In genomic region chr2:121196132-121196848, GRCh38 we compare ENCODE assay signal across 10 cellular contexts.
A peak's percentile ranks its signal among the peaks of the same experiment; 100 is the strongest.
DNase-seq lines count a peak whose midpoint lies in the region; ATAC-seq and TF ChIP-seq lines count a peak whose summit lies in the region.
"Had no signal": no experiment of that assay in that cellular context is flagged by ENCODE, and none has a peak within 500 bp of the region (broad histone marks: within the 10 kb centered on the region; RNA-seq: fewer than 3 reads in every experiment).

No MANE protein-coding gene starts in this region.

- H3K9ac ChIP-seq in Karpas-422 (ENCODE audit: low read length): no peak overlapping the region

- H3K36me3 ChIP-seq in transverse colon (no peaks in the 10 kb centered on the region), Karpas-422 (ENCODE audit: insufficient read depth, low read length) (no peaks in the 10 kb centered on the region)
- no peaks in the 10 kb centered on the region for H3K36me3 ChIP-seq in naive thymus-derived CD4-positive, alpha-beta T cell (ENCODE audit: control insufficient read depth in 2 of 3, insufficient read depth in 3 of 3, low read length in 3 of 3)

- no peaks in the 10 kb centered on the region for H3K79me2 ChIP-seq in Karpas-422 (ENCODE audit: low read length)

- intact Hi-C loops in lower leg skin (cut with DNase I; ENCODE audit: low total_unique reads) (no loop called here), transverse colon (cut with DNase I; ENCODE audit: low total_unique reads) (no loop called here)
- intact Hi-C loops in naive thymus-derived CD4-positive, alpha-beta T cell (cut with micrococcal nuclease): no loop called here

- no peak overlapping the region for H3K27ac Mint-ChIP-seq in naive thymus-derived CD4-positive, alpha-beta T cell
- H3K27ac Mint-ChIP-seq: activated B cell treated with CpG ODN at 0.5 μM for 24 hours had no signal

- no peak overlapping the region for H3K4me3 Mint-ChIP-seq in naive thymus-derived CD4-positive, alpha-beta T cell
- H3K4me3 Mint-ChIP-seq: activated B cell treated with CpG ODN at 0.5 μM for 24 hours had no signal

- H2AFZ ChIP-seq in Karpas-422 (ENCODE audit: low read length): no peak overlapping the region

- no peak for TF ChIP-seq CTCF in astrocyte of the cerebellum (IDR thresholded peaks at IDR 0.05; ENCODE audit: low read depth, low read length, missing control alignments)
- no peak for TF ChIP-seq CTCF in lower leg skin (IDR thresholded peaks at IDR 0.05)
- TF ChIP-seq CTCF in transverse colon (IDR thresholded peaks at IDR 0.05): no peak

- H3K4me2 ChIP-seq in Karpas-422 (ENCODE audit: low read depth, low read length, poor library complexity, severe bottlenecking): no peak overlapping the region

- no peak for TF ChIP-seq EP300 in transverse colon (IDR thresholded peaks at IDR 0.05; ENCODE audit: low read depth)

- H3K27me3 ChIP-seq in transverse colon (no peaks in the 10 kb centered on the region), Karpas-422 (ENCODE audit: low read length) (no peaks in the 10 kb centered on the region)
- H3K27me3 ChIP-seq in naive thymus-derived CD4-positive, alpha-beta T cell (ENCODE audit: control insufficient read depth in 2 of 2, insufficient read depth in 2 of 2, low read length in 2 of 2): no peaks in the 10 kb centered on the region

- WGBS in lower leg skin, 2 donors: 52 to 57% methylated on average over 19 of the region's 19 CpGs
- WGBS in transverse colon (ENCODE audit: low coverage in 1 of 2), 2 donors: 82% methylated on average over 19 of the region's 19 CpGs; no CpG with 5 or more reads in 1 of the 2 donors

- H3K4me1 ChIP-seq in transverse colon: peaks cover 8 to 21% (median 15%) of the 10 kb centered on the region in 4 donors
- H3K4me1 ChIP-seq in naive thymus-derived CD4-positive, alpha-beta T cell (ENCODE audit: control insufficient read depth in 2 of 2, insufficient read depth in 2 of 2, low read length in 2 of 2): no peaks in the 10 kb centered on the region
- no peaks in the 10 kb centered on the region for H3K4me1 ChIP-seq in Karpas-422 (ENCODE audit: low read length)

- H3K27ac ChIP-seq in transverse colon: peak overlapping the region; percentile 72 to 85 (median 78)
- H3K27ac ChIP-seq in naive thymus-derived CD4-positive, alpha-beta T cell (ENCODE audit: low read depth, low read length): no peak overlapping the region
- no peak overlapping the region for H3K27ac ChIP-seq in Karpas-422 (ENCODE audit: low read length)

- no peaks in the 10 kb centered on the region for H3K9me2 ChIP-seq in Karpas-422 (replicated peaks; ENCODE audit: insufficient read depth, low read length)

- in situ Hi-C loops in astrocyte of the cerebellum (cut with HindIII; ENCODE audit: low sequenced_read_pairs): no loop called here
- in situ Hi-C loops in transverse colon (cut with MboI; ENCODE audit: low pct_ligation_motif_present in 1 of 4, low pct_unique_long_range_greater_than_20kb in 1 of 4, low sequenced_read_pairs in 3 of 4): no loop called here

- H3K27me3 Mint-ChIP-seq in naive thymus-derived CD4-positive, alpha-beta T cell: no peaks in the 10 kb centered on the region
- H3K27me3 Mint-ChIP-seq: activated B cell treated with CpG ODN at 0.5 μM for 24 hours had no signal

- CTCF ChIA-PET in naive thymus-derived CD4-positive, alpha-beta T cell (lab: Charles Lee): no interaction called here

- H3K4me3 ChIP-seq in astrocyte of the cerebellum (ENCODE audit: low read depth, low read length): no peak overlapping the region
- no peak overlapping the region for H3K4me3 ChIP-seq in lower leg skin (ENCODE audit: low read depth, poor library complexity, severe bottlenecking)
- no peak overlapping the region for H3K4me3 ChIP-seq in transverse colon
- no peak overlapping the region for H3K4me3 ChIP-seq in naive thymus-derived CD4-positive, alpha-beta T cell (ENCODE audit: low read length)
- no peak overlapping the region for H3K4me3 ChIP-seq in Karpas-422 (ENCODE audit: low read length)

- TF ChIP-seq POLR2A in lower leg skin (IDR thresholded peaks at IDR 0.05): no peak
- TF ChIP-seq POLR2A in transverse colon (IDR thresholded peaks at IDR 0.05): no peak

- H3K9me3 Mint-ChIP-seq in naive thymus-derived CD4-positive, alpha-beta T cell: no peaks in the 10 kb centered on the region
- H3K9me3 Mint-ChIP-seq: activated B cell treated with CpG ODN at 0.5 μM for 24 hours had no signal

- POLR2A ChIA-PET in naive thymus-derived CD4-positive, alpha-beta T cell (lab: Charles Lee): no interaction called here

- no peaks in the 10 kb centered on the region for H3K36me3 Mint-ChIP-seq in naive thymus-derived CD4-positive, alpha-beta T cell

- ATAC-seq in naive thymus-derived CD4-positive, alpha-beta T cell: no peak
- ATAC-seq in HG02571 (IDR thresholded peaks at IDR 0.05; ENCODE audit: unreplicated experiment): no peak

- peaks cover 0 to 2% (median 0%) of the 10 kb centered on the region in 7 donors for H3K4me1 Mint-ChIP-seq in naive thymus-derived CD4-positive, alpha-beta T cell
- H3K4me1 Mint-ChIP-seq: activated B cell treated with CpG ODN at 0.5 μM for 24 hours had no signal

- H3K9me3 ChIP-seq in transverse colon (no peaks in the 10 kb centered on the region), Karpas-422 (ENCODE audit: low read length) (no peaks in the 10 kb centered on the region)
- no peaks in the 10 kb centered on the region for H3K9me3 ChIP-seq in naive thymus-derived CD4-positive, alpha-beta T cell (ENCODE audit: control insufficient read depth in 2 of 3, low read length in 3 of 3)

- no peaks in the 10 kb centered on the region for H4K20me1 ChIP-seq in Karpas-422 (ENCODE audit: insufficient read depth, low read depth, low read length)

- DNase-seq in NCI-H2107 treated with DMSO at 0.1 percent for 48 hours (lab: John Stamatoyannopoulos, UW; ENCODE audit: unreplicated experiment): peak; percentile 75
- peak; percentile 42 for DNase-seq in astrocyte of the cerebellum (ENCODE audit: low read depth)
- DNase-seq in lower leg skin (ENCODE audit: low spot score in 2 of 2): peak; percentile 77 to 92
- DNase-seq in transverse colon: no peak
- no peak for DNase-seq in naive thymus-derived CD4-positive, alpha-beta T cell
- no peak for DNase-seq in Karpas-422
- DNase-seq: activated B cell treated with CpG ODN at 0.5 μM for 24 hours, IMR-90, NCI-H146 had no signal

Comparison
In these comparisons a context has a peak if more than half of its experiments do, and no peak if none do; other contexts are left out.
1. DNase-seq: peak in NCI-H2107 treated with DMSO at 0.1 percent for 48 hours (single experiment), astrocyte of the cerebellum (single experiment) and lower leg skin (2 of 2); none in transverse colon (single experiment), naive thymus-derived CD4-positive, alpha-beta T cell (0 of 9) and Karpas-422 (single experiment).
2. H3K27ac ChIP-seq: peak in transverse colon (4 of 4); none in naive thymus-derived CD4-positive, alpha-beta T cell (single experiment) and Karpas-422 (single experiment).